Comparison of ENCODE assay signal across 8 cellular contexts in the genomic region with DNA sequence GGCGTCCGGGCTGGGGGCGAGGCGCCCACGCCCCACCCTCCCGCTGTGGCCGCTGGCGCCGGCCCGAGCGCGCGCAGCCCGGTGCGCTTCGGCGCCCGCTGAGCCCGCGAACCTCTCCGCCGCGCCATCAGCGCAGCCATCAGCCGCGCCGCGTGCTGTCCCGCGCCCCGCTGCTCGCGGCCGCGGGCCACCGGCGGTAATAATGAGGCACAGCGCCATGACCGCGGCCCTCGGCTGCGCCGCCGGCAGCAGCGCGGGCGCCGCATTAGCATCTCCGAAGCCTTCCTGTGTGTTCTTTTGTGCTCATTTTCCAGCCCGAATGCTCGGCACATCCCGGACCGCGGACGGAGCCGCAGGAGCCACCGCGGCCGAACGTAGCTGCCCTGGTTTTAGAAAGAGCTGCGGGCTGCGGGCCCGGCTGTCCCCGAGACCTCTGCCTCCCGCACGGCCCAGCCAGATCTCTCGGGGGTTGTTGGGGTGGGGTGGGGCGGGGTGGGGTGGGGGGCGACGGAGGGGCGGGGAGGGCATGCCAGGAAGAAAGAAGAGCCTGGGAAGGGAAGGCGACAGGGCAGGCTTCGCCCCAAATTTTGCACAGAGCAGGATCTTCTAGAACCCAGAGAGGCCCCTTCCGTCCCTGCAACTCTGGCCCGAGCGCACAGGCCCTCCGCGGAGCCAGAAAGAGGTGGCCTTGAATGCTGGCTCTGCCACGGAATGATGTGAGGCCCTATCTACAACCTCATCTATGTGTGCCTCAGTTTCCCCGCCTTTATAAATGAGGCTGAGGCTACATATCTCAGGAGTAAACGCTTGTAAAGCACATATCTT. TPM values are rescaled to one million over a fixed set of nuclear protein-coding genes. Genes with fewer than 3 reads are reported as not detected.
DNase-seq lines count a peak whose midpoint lies in the region; ATAC-seq, FAIRE-seq and TF ChIP-seq lines count a peak whose summit lies in the region.

No MANE protein-coding gene starts in this region.

- FAIRE-seq in A549 (lab: Jason Lieb, UNC): no peak

- TF ChIP-seq RAD21 in A549 (conservative IDR thresholded peaks at IDR 0.05 in 1 of 2, IDR thresholded peaks at IDR 0.05 in 1 of 2): no peak

- WGBS in A549 (ENCODE audit: missing lambda C conversion rate): 10% methylated on average over 24 of the region's 81 CpGs

- no peaks in the 10 kb centered on the region for H3K9me3 Mint-ChIP-seq in activated CD4-positive, alpha-beta memory T cell treated with anti-CD3 and anti-CD28 coated beads, Interleukin-2, amount 10 ng/mL, durations not matched to agents 7 days and 5 days

- DNase-seq in A549 (ENCODE audit: low read depth in 1 of 2, low spot score in 1 of 2): no peak
- DNase-seq in GM03348 (ENCODE audit: low spot score): peak; percentile 43
- no peak for DNase-seq in activated CD4-positive, alpha-beta memory T cell treated with anti-CD3 and anti-CD28 coated beads, Interleukin-2, amount 10 ng/mL, durations not matched to agents 7 days and 5 days
- DNase-seq in iPS-NIHi11 (ENCODE audit: low spot score): peak; percentile 83
- DNase-seq in foreskin melanocyte: no peak

- H3K4me3 Mint-ChIP-seq in activated CD4-positive, alpha-beta memory T cell treated with anti-CD3 and anti-CD28 coated beads, Interleukin-2, amount 10 ng/mL, durations not matched to agents 7 days and 5 days: peak overlapping the region; percentile 21

- no peak overlapping the region for H3K27ac Mint-ChIP-seq in activated CD4-positive, alpha-beta memory T cell treated with anti-CD3 and anti-CD28 coated beads, Interleukin-2, amount 10 ng/mL, durations not matched to agents 7 days and 5 days

- CTCF ChIA-PET in A549 (lab: Yijun Ruan, JAX): interaction anchor here (0.5 to 1.4 kb wide), 2 partner anchors 31 to 39 kb away, joined by 3 to 4 read pairs; no protein-coding TSS in a partner anchor
- CTCF ChIA-PET in activated CD4-positive, alpha-beta memory T cell treated with anti-CD3 and anti-CD28 coated beads, Interleukin-2, amount 10 ng/mL, durations not matched to agents 7 days and 5 days (lab: Charles Lee): no interaction called here

- H3K27me3 Mint-ChIP-seq in activated CD4-positive, alpha-beta memory T cell treated with anti-CD3 and anti-CD28 coated beads, Interleukin-2, amount 10 ng/mL, durations not matched to agents 7 days and 5 days: peaks cover 66% of the 10 kb centered on the region

- H3K9me3 ChIP-seq in A549: peaks cover 5% of the 10 kb centered on the region; the same call in 1 of the 3 replicates

- H3K27ac ChIP-seq in A549: no peak overlapping the region

- POLR2A ChIA-PET in A549 (lab: Yijun Ruan, JAX): no interaction called here
- POLR2A ChIA-PET in activated CD4-positive, alpha-beta memory T cell treated with anti-CD3 and anti-CD28 coated beads, Interleukin-2, amount 10 ng/mL, durations not matched to agents 7 days and 5 days (lab: Charles Lee): no interaction called here

- TF ChIP-seq CTCF in A549 (IDR thresholded peaks at IDR 0.05): no peak

- peaks cover 4% of the 10 kb centered on the region for H3K4me1 Mint-ChIP-seq in activated CD4-positive, alpha-beta memory T cell treated with anti-CD3 and anti-CD28 coated beads, Interleukin-2, amount 10 ng/mL, durations not matched to agents 7 days and 5 days

- ATAC-seq in A549 (peak; percentile 56 to 68; a peak in 4 of 6 replicates), HG02571 (IDR thresholded peaks at IDR 0.05; ENCODE audit: unreplicated experiment) (no peak), HG03159 (IDR thresholded peaks at IDR 0.05; ENCODE audit: unreplicated experiment) (no peak), GM18867 (IDR thresholded peaks at IDR 0.05; ENCODE audit: unreplicated experiment) (no peak)

- TF ChIP-seq EP300 in A549 (IDR thresholded peaks at IDR 0.05): no peak

- H3K4me1 ChIP-seq in A549: no peaks in the 10 kb centered on the region

- TF ChIP-seq POLR2A in A549 (IDR thresholded peaks at IDR 0.05; ENCODE audit: low read length): no peak

- no peaks in the 10 kb centered on the region for H3K36me3 Mint-ChIP-seq in activated CD4-positive, alpha-beta memory T cell treated with anti-CD3 and anti-CD28 coated beads, Interleukin-2, amount 10 ng/mL, durations not matched to agents 7 days and 5 days (ENCODE audit: low read depth)

- peak overlapping the region; percentile 40 for H3K4me3 ChIP-seq in A549

- H3K4me2 ChIP-seq in A549: peak overlapping the region; percentile 94

TF ChIP-seq in A549, 52 proteins besides CTCF, POLR2A, EP300 and RAD21:
- TF ChIP-seq CEBPB (IDR thresholded peaks at IDR 0.05): no peak
- TF ChIP-seq MAFK (IDR thresholded peaks at IDR 0.05; ENCODE audit: partially characterized antibody): no peak
- TF ChIP-seq JUNB (IDR thresholded peaks at IDR 0.05): no peak
- TF ChIP-seq MAZ (IDR thresholded peaks at IDR 0.05; ENCODE audit: borderline replicate concordance, low read depth, low read length): no peak
- no peak for TF ChIP-seq JUN (IDR thresholded peaks at IDR 0.05)
- no peak for TF ChIP-seq TFCP2L1 (CRISPR knock-in tag; IDR thresholded peaks at IDR 0.05)

RNA-seq across cellular contexts. Expression of a gene that starts 55.3 kb away (rescaled TPM):
- polyA plus RNA-seq in A549 (2011; rRNA removed) (10.9 and 13.5 TPM in 2 replicates), A549 (2017; fragmentation: RNase III; extraction: RNeasy Plus Mini Kit Qiagen cat#74134 plus additional on column Dnase treatment) (14.1 to 18.0 TPM (median 16.3 TPM) in 3 replicates)
- 5.3 TPM in 2 replicates for polyA plus RNA-seq in A549 (2012; cell fraction: cytosol; rRNA removed)
- 1.4 and 2.5 TPM in 2 replicates for polyA plus RNA-seq in A549 (2012; cell fraction: nucleus; rRNA removed)
- 3.8 and 4.3 TPM in 2 replicates for polyA minus RNA-seq in A549 (2011; rRNA and poly(A)+ RNA removed)
- total RNA-seq in activated CD4-positive, alpha-beta memory T cell treated with anti-CD3 and anti-CD28 coated beads, Interleukin-2, amount 10 ng/mL, durations not matched to agents 7 days and 5 days: 10 to 100 TPM; 20.6 to 21.0 TPM

Comparison
In these comparisons a context has a peak if more than half of its experiments do, and no peak if none do; other contexts are left out.
1. ATAC-seq: peak in A549 (2 of 2); none in HG02571 (single experiment), HG03159 (single experiment) and GM18867 (single experiment).
2. DNase-seq: peak in GM03348 (single experiment) and iPS-NIHi11 (single experiment); none in A549 (0 of 2), activated CD4-positive, alpha-beta memory T cell treated with anti-CD3 and anti-CD28 coated beads, Interleukin-2, amount 10 ng/mL, durations not matched to agents 7 days and 5 days (single experiment) and foreskin melanocyte (single experiment).